32 cellular contexts compared by ENCODE assay signal in genomic region chr5:603081-603998, GRCh38. TPM values are rescaled to one million over a fixed set of nuclear protein-coding genes. Genes with fewer than 3 reads are reported as not detected.
DNase-seq lines count a peak whose midpoint lies in the region; ATAC-seq and TF ChIP-seq lines count a peak whose summit lies in the region.
"Had no signal": no experiment of that assay in that cellular context is flagged by ENCODE, and none has a peak within 500 bp of the region (broad histone marks: within the 10 kb centered on the region; RNA-seq: fewer than 3 reads in every experiment).

No MANE protein-coding gene starts in this region.

- no peak overlapping the region for H2BK15ac ChIP-seq in IMR-90 (ENCODE audit: low read depth, low read length)

- TF ChIP-seq POLR2A in IMR-90 (IDR thresholded peaks at IDR 0.05; ENCODE audit: low read depth, low read length) = no peak
- no peak for TF ChIP-seq POLR2A in sigmoid colon (IDR thresholded peaks at IDR 0.05)

- H3K36me3 Mint-ChIP-seq in activated CD8-positive, alpha-beta memory T cell treated with anti-CD3 and anti-CD28 coated beads, Interleukin-2, amount 10 ng/mL, durations not matched to agents 7 days and 5 days = no peaks in the 10 kb centered on the region
- H3K36me3 Mint-ChIP-seq: activated naive CD8-positive, alpha-beta T cell treated with anti-CD3 and anti-CD28 coated beads for 36 hours; naive thymus-derived CD8-positive, alpha-beta T cell had no signal

- H4K20me1 ChIP-seq in IMR-90 (ENCODE audit: insufficient read depth, low read length) = no peaks in the 10 kb centered on the region

- no peaks in the 10 kb centered on the region for H3K79me1 ChIP-seq in IMR-90 (ENCODE audit: low read depth in 1 of 2, low read length in 2 of 2)

- no peaks in the 10 kb centered on the region for H3K9me1 ChIP-seq in IMR-90 (ENCODE audit: insufficient read depth, low read length)

- no peak overlapping the region for H4K8ac ChIP-seq in IMR-90 (ENCODE audit: low read depth in 2 of 2, low read length in 2 of 2)

- dilution Hi-C loops in IMR-90 (cut with HindIII; ENCODE audit: low sequenced_read_pairs, unreplicated experiment) = no loop called here

- no peak overlapping the region for H2BK120ac ChIP-seq in IMR-90 (ENCODE audit: low read depth, low read length)

- no peak overlapping the region for H3K4ac ChIP-seq in IMR-90 (ENCODE audit: low read depth, low read length)

- TF ChIP-seq RAD21 in IMR-90 (IDR thresholded peaks at IDR 0.05; ENCODE audit: low read length) = no peak

- in situ Hi-C loops in IMR-90 (cut with MboI; ENCODE audit: low sequenced_read_pairs) (no loop called here), HAP-1 (cut with MboI; ENCODE audit: low sequenced_read_pairs) (no loop called here)

- ATAC-seq in activated CD8-positive, alpha-beta memory T cell treated with anti-CD3 and anti-CD28 coated beads, Interleukin-2, amount 10 ng/mL, durations not matched to agents 7 days and 5 days = no peak
- ATAC-seq in IMR-90 (ENCODE audit: low read depth) = no peak
- ATAC-seq: activated CD4-positive, alpha-beta T cell treated with anti-CD3 and anti-CD28 coated beads for 36 hours; activated CD8-positive, alpha-beta T cell treated with anti-CD3 and anti-CD28 coated beads, Interleukin-2, amount 10 ng/mL, durations not matched to agents 7 days and 5 days; GM12878; heart right ventricle; naive thymus-derived CD8-positive, alpha-beta T cell; psoas muscle; stimulated activated naive CD8-positive, alpha-beta T cell treated with anti-CD3 and anti-CD28 coated beads, Interleukin-15, Interleukin-2, amounts not matched to agents 100 U/mL and 50 U/mL, for 24 hours had no signal

- no peak overlapping the region for H2BK5ac ChIP-seq in IMR-90 (ENCODE audit: low read depth, low read length, poor library complexity, severe bottlenecking)

- no TSS peak for BruUV-seq in IMR-90 (replicated peaks; lab: Mats Ljungman, UMichigan)

- no peak overlapping the region for H4K91ac ChIP-seq in IMR-90 (ENCODE audit: insufficient read depth, low read depth, low read length)

- H3K4me3 Mint-ChIP-seq in activated CD8-positive, alpha-beta memory T cell treated with anti-CD3 and anti-CD28 coated beads, Interleukin-2, amount 10 ng/mL, durations not matched to agents 7 days and 5 days = no peak overlapping the region
- H3K4me3 Mint-ChIP-seq: activated CD4-positive, alpha-beta T cell treated with anti-CD3 and anti-CD28 coated beads for 36 hours; activated CD8-positive, alpha-beta T cell treated with anti-CD3 and anti-CD28 coated beads, Interleukin-2, amount 10 ng/mL, durations not matched to agents 7 days and 5 days; activated naive CD8-positive, alpha-beta T cell treated with anti-CD3 and anti-CD28 coated beads for 36 hours; CD4-positive, alpha-beta T cell; IgD-negative memory B cell; naive thymus-derived CD8-positive, alpha-beta T cell; T-helper 2 cell treated with Interferon-gamma antibody and Interleukin-4, amounts not matched to agents 5 μg/mL and 100 μg/mL, for 36 hours had no signal

- no peak overlapping the region for H2AK9ac ChIP-seq in IMR-90 (replicated peaks; ENCODE audit: low read depth, low read length, poor library complexity)

- no peak overlapping the region for H3K27ac Mint-ChIP-seq in activated CD8-positive, alpha-beta memory T cell treated with anti-CD3 and anti-CD28 coated beads, Interleukin-2, amount 10 ng/mL, durations not matched to agents 7 days and 5 days
- H3K27ac Mint-ChIP-seq: activated CD4-positive, alpha-beta T cell treated with anti-CD3 and anti-CD28 coated beads for 36 hours; activated CD8-positive, alpha-beta T cell treated with anti-CD3 and anti-CD28 coated beads, Interleukin-2, amount 10 ng/mL, durations not matched to agents 7 days and 5 days; activated naive CD8-positive, alpha-beta T cell treated with anti-CD3 and anti-CD28 coated beads for 36 hours; CD4-positive, alpha-beta T cell; naive thymus-derived CD8-positive, alpha-beta T cell; T-helper 2 cell treated with Interferon-gamma antibody and Interleukin-4, amounts not matched to agents 5 μg/mL and 100 μg/mL, for 36 hours had no signal

- H3K36me3 ChIP-seq in IMR-90 (ENCODE audit: control insufficient read depth, insufficient read depth, low read length) (no peaks in the 10 kb centered on the region), sigmoid colon (no peaks in the 10 kb centered on the region), HAP-1 (replicated peaks) (no peaks in the 10 kb centered on the region)
- H3K36me3 ChIP-seq: esophagus muscularis mucosa, heart right ventricle, lower lobe of right lung, uterus had no signal

- no peaks in the 10 kb centered on the region for H3K9me3 Mint-ChIP-seq in activated CD8-positive, alpha-beta memory T cell treated with anti-CD3 and anti-CD28 coated beads, Interleukin-2, amount 10 ng/mL, durations not matched to agents 7 days and 5 days (ENCODE audit: low read depth)
- H3K9me3 Mint-ChIP-seq: activated naive CD8-positive, alpha-beta T cell treated with anti-CD3 and anti-CD28 coated beads for 36 hours; CD4-positive, alpha-beta T cell; naive thymus-derived CD8-positive, alpha-beta T cell; T-helper 2 cell treated with Interferon-gamma antibody and Interleukin-4, amounts not matched to agents 5 μg/mL and 100 μg/mL, for 36 hours had no signal

- peak; percentile 46 for DNase-seq in activated CD8-positive, alpha-beta memory T cell treated with anti-CD3 and anti-CD28 coated beads, Interleukin-2, amount 50 U/mL, for 48 hours
- no peak for DNase-seq in activated CD8-positive, alpha-beta memory T cell treated with anti-CD3 and anti-CD28 coated beads, Interleukin-2, amount 10 ng/mL, durations not matched to agents 7 days and 5 days
- DNase-seq in IMR-90 = no peak
- DNase-seq in coronary artery (ENCODE audit: low spot score) = peak; percentile 65
- peak; percentile 62 for DNase-seq in sigmoid colon
- no peak for DNase-seq in effector CD8-positive, alpha-beta T cell (lab: John Stamatoyannopoulos, UW)
- DNase-seq in midbrain (lab: John Stamatoyannopoulos, UW) = no peak
- DNase-seq in HAP-1 (ENCODE audit: low spot score in 2 of 2) = no peak
- DNase-seq: activated CD4-positive, alpha-beta T cell treated with anti-CD3 and anti-CD28 coated beads for 36 hours; activated CD8-positive, alpha-beta T cell treated with anti-CD3 and anti-CD28 coated beads, Interleukin-2, amount 10 ng/mL, durations not matched to agents 7 days and 5 days; activated gamma-delta T cell; activated naive CD8-positive, alpha-beta T cell treated with anti-CD3 and anti-CD28 coated beads for 36 hours; activated T-cell treated with anti-CD3 and anti-CD28 coated beads for 4 hours; foreskin fibroblast; GOT3; heart right ventricle; kidney glomerular epithelial cell; lower lobe of right lung; NCI-H1092; NCI-H1930; NCI-H526 treated with DMSO at 0.1 percent for 48 hours; nucleus accumbens; stimulated activated naive CD8-positive, alpha-beta T cell treated with anti-CD3 and anti-CD28 coated beads, Interleukin-15, Interleukin-2, amounts not matched to agents 100 U/mL and 50 U/mL, for 24 hours; testis had no signal

- H3K9ac ChIP-seq in IMR-90 (ENCODE audit: low read depth, low read length) = no peak overlapping the region

- no peak overlapping the region for H3K56ac ChIP-seq in IMR-90 (ENCODE audit: extremely low read depth, insufficient read depth, low read length)

- peaks cover 48% of the 10 kb centered on the region for H3K27me3 ChIP-seq in IMR-90 (ENCODE audit: control insufficient read depth, insufficient read depth, low read length)
- peaks cover 0 to 46% (median 0%) of the 10 kb centered on the region in 3 donors for H3K27me3 ChIP-seq in sigmoid colon
- peaks cover 9% of the 10 kb centered on the region for H3K27me3 ChIP-seq in HAP-1 (ENCODE audit: low read depth)
- H3K27me3 ChIP-seq: testis, uterus had no signal

- H3K14ac ChIP-seq in IMR-90 (replicated peaks; ENCODE audit: low read depth, low read length) = no peak overlapping the region

- intact Hi-C loops in IMR-90 (cut with micrococcal nuclease) = no loop called here
- intact Hi-C loops in sigmoid colon (cut with DNase I) = no loop called here

- H3K27ac ChIP-seq in IMR-90 (ENCODE audit: insufficient read depth, low read length) = no peak overlapping the region
- H3K27ac ChIP-seq in coronary artery = no peak overlapping the region
- no peak overlapping the region for H3K27ac ChIP-seq in sigmoid colon
- H3K27ac ChIP-seq: esophagus muscularis mucosa, heart right ventricle, lower lobe of right lung, psoas muscle, testis, uterus had no signal

- no peak overlapping the region for H2AK5ac ChIP-seq in IMR-90 (ENCODE audit: low read depth, low read length)

- no peak overlapping the region for H3K23ac ChIP-seq in IMR-90 (ENCODE audit: low read depth, low read length)

- H3K18ac ChIP-seq in IMR-90 (ENCODE audit: low read depth, low read length) = no peak overlapping the region

- H3K4me2 ChIP-seq in IMR-90 (ENCODE audit: low read depth, low read length) = no peak overlapping the region

- POLR2A ChIA-PET in IMR-90 (lab: Charles Lee; ENCODE audit: unreplicated experiment) = no interaction called here

- no peak for TF ChIP-seq CTCF in IMR-90 (conservative IDR thresholded peaks at IDR 0.05; ENCODE audit: low read depth, low read length)
- TF ChIP-seq CTCF in coronary artery (IDR thresholded peaks at IDR 0.05) = no peak
- TF ChIP-seq CTCF in sigmoid colon (IDR thresholded peaks at IDR 0.05) = no peak

- H2AFZ ChIP-seq in IMR-90 (replicated peaks; ENCODE audit: low read length, poor library complexity) = peak overlapping the region; percentile 3

- CTCF ChIA-PET in activated CD8-positive, alpha-beta memory T cell treated with anti-CD3 and anti-CD28 coated beads, Interleukin-2, amount 10 ng/mL, durations not matched to agents 7 days and 5 days (lab: Charles Lee) = no interaction called here
- CTCF ChIA-PET in IMR-90 (lab: Yijun Ruan, JAX) = no interaction called here

- H4K5ac ChIP-seq in IMR-90 (ENCODE audit: low read depth, low read length) = no peak overlapping the region

- H3K4me1 ChIP-seq in IMR-90 (ENCODE audit: control insufficient read depth, insufficient read depth, low read length) = no peaks in the 10 kb centered on the region
- H3K4me1 ChIP-seq in sigmoid colon = no peaks in the 10 kb centered on the region
- H3K4me1 ChIP-seq in HAP-1 = no peaks in the 10 kb centered on the region
- H3K4me1 ChIP-seq: esophagus muscularis mucosa, heart right ventricle, lower lobe of right lung, psoas muscle, testis, uterus had no signal

- H3K4me3 ChIP-seq in IMR-90 (ENCODE audit: insufficient read depth, low read depth, low read length) (no peak overlapping the region), coronary artery (no peak overlapping the region), sigmoid colon (no peak overlapping the region), HAP-1 (no peak overlapping the region)
- H3K4me3 ChIP-seq: esophagus muscularis mucosa, GM12878, heart right ventricle, lower lobe of right lung, psoas muscle, testis, uterus had no signal

- peaks cover 9% of the 10 kb centered on the region for H3K4me1 Mint-ChIP-seq in activated CD8-positive, alpha-beta memory T cell treated with anti-CD3 and anti-CD28 coated beads, Interleukin-2, amount 10 ng/mL, durations not matched to agents 7 days and 5 days

- H3K27me3 Mint-ChIP-seq in activated CD8-positive, alpha-beta memory T cell treated with anti-CD3 and anti-CD28 coated beads, Interleukin-2, amount 10 ng/mL, durations not matched to agents 7 days and 5 days = peaks cover 18% of the 10 kb centered on the region

- H3K9me3 ChIP-seq in IMR-90 (ENCODE audit: control insufficient read depth, insufficient read depth, low read length) = no peaks in the 10 kb centered on the region
- no peaks in the 10 kb centered on the region for H3K9me3 ChIP-seq in sigmoid colon
- no peaks in the 10 kb centered on the region for H3K9me3 ChIP-seq in HAP-1
- H3K9me3 ChIP-seq: esophagus muscularis mucosa, heart right ventricle, lower lobe of right lung, psoas muscle, testis, uterus had no signal

- no peak for TF ChIP-seq EP300 in sigmoid colon (IDR thresholded peaks at IDR 0.05)

- no peak overlapping the region for H2BK20ac ChIP-seq in IMR-90 (ENCODE audit: low read depth, low read length)

- 43% methylated on average over 12 of the region's 32 CpGs; no CpG with 5 or more reads in 1 of the 2 experiments for WGBS in IMR-90 (ENCODE audit: extremely low coverage in 2 of 2, insufficient read length in 1 of 2), 2 experiments
- WGBS in sigmoid colon, 2 donors = 80 to 87% methylated on average over 32 of the region's 32 CpGs

RNA-seq across cellular contexts. Expression of gene CEP72, which starts 8.8 kb away (rescaled TPM):
- 10 to 100 TPM; 32.2 to 40.5 TPM for total RNA-seq in activated CD8-positive, alpha-beta memory T cell treated with anti-CD3 and anti-CD28 coated beads, Interleukin-2, amount 10 ng/mL, durations not matched to agents 7 days and 5 days
- total RNA-seq in IMR-90 (2012; rRNA removed) = 2.8 and 2.9 TPM in 2 replicates
- polyA plus RNA-seq in IMR-90 (2012; rRNA removed) = 4.3 and 5.2 TPM in 2 replicates
- 1.8 and 3.9 TPM in 2 replicates for polyA plus RNA-seq in IMR-90 (2012; cell fraction: cytosol; rRNA removed)
- polyA plus RNA-seq in IMR-90 (2012; cell fraction: nucleus; rRNA removed; ENCODE audit: low replicate concordance) = 8.1 and 8.8 TPM in 2 replicates
- total RNA-seq in sigmoid colon = 1 to 10 TPM in 2 of 4 donors, under 1 TPM in 2; 0.36 to 5.0 (median 1.4) TPM
- 1 to 10 TPM in 2 of 3 donors, under 1 TPM in 1; 0.60 to 7.1 (median 1.6) TPM for polyA plus RNA-seq in sigmoid colon

Comparison
In these comparisons a context has a peak if more than half of its experiments do, and no peak if none do; other contexts are left out.
1. DNase-seq: peak in activated CD8-positive, alpha-beta memory T cell treated with anti-CD3 and anti-CD28 coated beads, Interleukin-2, amount 50 U/mL, for 48 hours (single experiment), coronary artery (single experiment) and sigmoid colon (single experiment); none in activated CD8-positive, alpha-beta memory T cell treated with anti-CD3 and anti-CD28 coated beads, Interleukin-2, amount 10 ng/mL, durations not matched to agents 7 days and 5 days (single experiment), IMR-90 (single experiment), effector CD8-positive, alpha-beta T cell (single experiment), midbrain (single experiment) and HAP-1 (0 of 2).